ENCODE assay signal across 11 cellular contexts in the genomic region with DNA sequence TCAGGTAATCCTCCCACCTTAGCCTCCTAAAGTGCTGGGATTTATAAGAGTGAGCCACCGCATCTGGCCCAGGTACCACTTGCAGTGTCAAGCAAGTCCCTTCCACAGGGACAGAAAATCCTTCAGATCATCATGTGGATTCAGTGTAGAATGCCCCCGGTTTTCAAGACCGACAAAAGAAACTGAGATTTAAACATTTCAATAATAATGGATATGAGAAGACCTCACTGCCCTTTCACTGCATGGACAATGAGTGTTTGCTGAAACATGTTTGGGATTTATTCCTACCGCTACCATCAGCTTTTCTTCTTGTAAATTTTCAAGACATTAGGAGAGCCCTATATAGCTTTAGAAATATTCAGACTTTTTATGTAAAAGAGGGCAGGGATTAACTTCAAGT. TPM values are rescaled to one million over a fixed set of nuclear protein-coding genes. Genes with fewer than 3 reads are reported as not detected.
"Had no signal": no experiment of that assay in that cellular context is flagged by ENCODE, and none has a peak within 500 bp of the region (broad histone marks: within the 10 kb centered on the region; RNA-seq: fewer than 3 reads in every experiment).

No MANE protein-coding gene starts in this region.

- H3K27ac Mint-ChIP-seq: GM23338, H9, HFFc6 had no signal

- H3K9me3 Mint-ChIP-seq: GM23338, H9, HFFc6 had no signal

- ATAC-seq: GM23338, HCT116 had no signal

- FAIRE-seq: H1, H54 had no signal

- H3K27ac ChIP-seq: GM23248 had no signal

- H3K4me3 Mint-ChIP-seq: GM23338, H9, HFFc6 had no signal

- DNase-seq: GM23248, GOT3, H7, H9, HCEC 1CT, HFFc6 had no signal

- H3K4me3 ChIP-seq: GM23248, GM23338 had no signal

RNA-seq across cellular contexts. Expression of a gene that starts 41.5 kb away (rescaled TPM):
- total RNA-seq: GM23248, H4, HFFc6 had no signal
- polyA plus RNA-seq: GM23248 had no signal
